14 cellular contexts compared by ENCODE assay signal in the genomic region with DNA sequence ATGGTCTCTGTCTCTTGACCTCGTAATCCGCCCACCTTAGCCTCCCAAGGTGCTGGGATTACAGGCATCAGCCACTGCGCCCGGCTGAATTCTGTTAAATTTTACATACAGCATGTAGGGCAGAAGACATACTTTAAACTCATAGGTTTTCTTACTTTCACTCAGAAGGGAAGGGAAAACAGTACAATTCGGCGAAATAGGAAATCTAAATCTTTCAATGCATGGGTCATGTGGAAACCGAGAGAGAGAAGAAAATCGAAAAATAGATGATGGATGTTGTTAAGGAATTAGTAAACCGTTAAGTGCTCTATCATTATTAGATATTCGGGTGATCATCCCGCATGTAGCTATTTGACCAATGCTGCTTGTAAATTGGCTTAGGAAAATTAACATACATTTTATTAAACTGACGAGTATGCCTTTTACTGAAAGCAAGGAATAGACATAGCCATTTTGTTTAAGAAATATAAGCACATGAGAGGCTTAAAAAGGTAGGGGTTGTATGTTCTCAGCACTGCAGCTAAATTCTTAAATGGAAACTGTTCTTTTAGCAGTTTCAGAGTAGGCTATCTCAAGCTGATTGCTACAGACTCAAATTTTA.
DNase-seq lines count a peak whose midpoint lies in the region; ATAC-seq and TF ChIP-seq lines count a peak whose summit lies in the region.
"Had no signal": no experiment of that assay in that cellular context is flagged by ENCODE, and none has a peak within 500 bp of the region (broad histone marks: within the 10 kb centered on the region; RNA-seq: fewer than 3 reads in every experiment).

No MANE protein-coding gene starts in this region.

- no peaks in the 10 kb centered on the region for H3K36me3 ChIP-seq in HCT116 (ENCODE audit: control insufficient read depth in 1 of 2, insufficient read depth in 2 of 2, low read length in 2 of 2)
- H3K36me3 ChIP-seq in skeletal muscle satellite cell (ENCODE audit: insufficient read depth, low read length) = no peaks in the 10 kb centered on the region

- H3K4me2 ChIP-seq in HCT116 (ENCODE audit: low read length) = peak overlapping the region; percentile 78
- H3K4me2 ChIP-seq in skeletal muscle satellite cell (ENCODE audit: low read length) = peak overlapping the region; percentile 76

- no peak for TF ChIP-seq RAD21 in HCT116 (IDR thresholded peaks at IDR 0.05; ENCODE audit: low read depth)

- POLR2A ChIA-PET in HCT116 (lab: Charles Lee) = interaction anchor here (1.5 kb wide), 1 partner anchor 26 kb away, joined by 3 read pairs; no protein-coding TSS in a partner anchor

- H3K9me2 ChIP-seq in HCT116 (ENCODE audit: insufficient read depth) = no peaks in the 10 kb centered on the region

- no peak overlapping the region for H3K4me3 Mint-ChIP-seq in mesothelial cell of epicardium
- H3K4me3 Mint-ChIP-seq: activated CD4-positive, alpha-beta memory T cell treated with anti-CD3 and anti-CD28 coated beads for 36 hours; CD4-positive, CD25-positive, alpha-beta regulatory T cell; stimulated activated naive CD8-positive, alpha-beta T cell treated with anti-CD3 and anti-CD28 coated beads, Interleukin-15, amount 100 ng/mL, for 72 hours had no signal

- peak overlapping the region; percentile 98 for H2AFZ ChIP-seq in HCT116 (ENCODE audit: low read depth, low read length, poor library complexity, severe bottlenecking)

- H3K27ac Mint-ChIP-seq in activated naive CD4-positive, alpha-beta T cell treated with anti-CD3 and anti-CD28 coated beads, Interleukin-2, amount 50 U/mL, for 72 hours = no peak overlapping the region
- no peak overlapping the region for H3K27ac Mint-ChIP-seq in mesothelial cell of epicardium
- H3K27ac Mint-ChIP-seq: activated CD4-positive, alpha-beta memory T cell treated with anti-CD3 and anti-CD28 coated beads for 36 hours; CD4-positive, CD25-positive, alpha-beta regulatory T cell; stimulated activated naive CD8-positive, alpha-beta T cell treated with anti-CD3 and anti-CD28 coated beads, Interleukin-15, amount 100 ng/mL, for 72 hours had no signal

- intact Hi-C loops in HCT116 (cut with micrococcal nuclease) = no loop called here

- peak overlapping the region; percentile 4; the same call in 1 of the 2 replicates for H3K27ac ChIP-seq in HCT116 (ENCODE audit: low read depth, low read length)
- H3K27ac ChIP-seq: foreskin keratinocyte had no signal

- H3K36me3 Mint-ChIP-seq in activated naive CD4-positive, alpha-beta T cell treated with anti-CD3 and anti-CD28 coated beads, Interleukin-2, amount 50 U/mL, for 72 hours = no peaks in the 10 kb centered on the region
- no peaks in the 10 kb centered on the region for H3K36me3 Mint-ChIP-seq in mesothelial cell of epicardium
- H3K36me3 Mint-ChIP-seq: activated CD4-positive, alpha-beta memory T cell treated with anti-CD3 and anti-CD28 coated beads for 36 hours; CD4-positive, CD25-positive, alpha-beta regulatory T cell had no signal

- TF ChIP-seq POLR2A in HCT116 (IDR thresholded peaks at IDR 0.05; ENCODE audit: borderline replicate concordance, extremely low read depth, insufficient read depth, insufficient read length) = no peak

- H3K9ac ChIP-seq in HCT116 (ENCODE audit: low read length) (peak overlapping the region; percentile 29; the same call in 1 of the 2 replicates), skeletal muscle satellite cell (ENCODE audit: low read depth, low read length) (peak overlapping the region; percentile 66)

- TF ChIP-seq CTCF in HCT116 (IDR thresholded peaks at IDR 0.05 in 2 of 3, conservative IDR thresholded peaks at IDR 0.05 in 1 of 3; ENCODE audit: borderline replicate concordance in 1 of 3, insufficient read depth in 1 of 3, low read depth in 2 of 3, low read length in 2 of 3) (no peak), epithelial cell of proximal tubule (conservative IDR thresholded peaks at IDR 0.05; ENCODE audit: low read depth, low read length) (no peak), mesothelial cell of epicardium (IDR thresholded peaks at IDR 0.05; ENCODE audit: unreplicated experiment) (no peak)

- H3K4me1 ChIP-seq in HCT116 (ENCODE audit: control insufficient read depth in 1 of 2, insufficient read depth in 2 of 2, low read length in 2 of 2) (peaks cover 14 to 34% of the 10 kb centered on the region in 2 experiments; a peak in 3 of 4 replicates), skeletal muscle satellite cell (ENCODE audit: control insufficient read depth, insufficient read depth, low read length) (peaks cover 64% of the 10 kb centered on the region)
- H3K4me1 ChIP-seq: foreskin keratinocyte had no signal

- peaks cover 29% of the 10 kb centered on the region for H3K4me1 Mint-ChIP-seq in mesothelial cell of epicardium
- H3K4me1 Mint-ChIP-seq: CD4-positive, CD25-positive, alpha-beta regulatory T cell; stimulated activated naive CD8-positive, alpha-beta T cell treated with anti-CD3 and anti-CD28 coated beads, Interleukin-15, amount 100 ng/mL, for 72 hours had no signal

- CTCF ChIA-PET in HCT116 (lab: Charles Lee) = interaction anchor here (3.9 kb wide), 1 partner anchor 20 kb away, joined by 16 read pairs; no protein-coding TSS in a partner anchor

- H3K27me3 Mint-ChIP-seq in mesothelial cell of epicardium (ENCODE audit: low read depth) = no peaks in the 10 kb centered on the region
- H3K27me3 Mint-ChIP-seq: CD4-positive, CD25-positive, alpha-beta regulatory T cell; stimulated activated naive CD8-positive, alpha-beta T cell treated with anti-CD3 and anti-CD28 coated beads, Interleukin-15, amount 100 ng/mL, for 72 hours had no signal

- H3K9me3 ChIP-seq in HCT116 (ENCODE audit: control insufficient read depth in 1 of 2, insufficient read depth in 1 of 2, low read depth in 1 of 2, low read length in 2 of 2) (no peaks in the 10 kb centered on the region), skeletal muscle satellite cell (replicated peaks; ENCODE audit: low read length) (no peaks in the 10 kb centered on the region)

- DNase-seq in HCT116 (ENCODE audit: low read depth, low spot score) = no peak
- no peak for DNase-seq in epithelial cell of proximal tubule (ENCODE audit: low read depth)
- DNase-seq in activated naive CD4-positive, alpha-beta T cell treated with anti-CD3 and anti-CD28 coated beads, Interleukin-2, amount 50 U/mL, for 72 hours (ENCODE audit: low spot score in 2 of 2) = no peak
- DNase-seq in mesothelial cell of epicardium (ENCODE audit: low spot score in 2 of 2, unreplicated experiment in 2 of 2) = no peak
- DNase-seq: CD4-positive, CD25-positive, alpha-beta regulatory T cell; effector memory CD4-positive, alpha-beta T cell; foreskin keratinocyte; KBM-7; stimulated activated naive CD8-positive, alpha-beta T cell treated with anti-CD3 and anti-CD28 coated beads, Interleukin-15, amount 100 ng/mL, for 72 hours had no signal

- peak overlapping the region; percentile 4 to 49; a peak in 3 of 4 replicates for H3K4me3 ChIP-seq in HCT116 (replicated peaks in 1 of 2; ENCODE audit: low read depth in 1 of 2, low read length in 2 of 2)
- peak overlapping the region; percentile 5 for H3K4me3 ChIP-seq in epithelial cell of proximal tubule (ENCODE audit: low read depth, low read length)
- peak overlapping the region; percentile 52 for H3K4me3 ChIP-seq in skeletal muscle satellite cell (ENCODE audit: low read length)

- RAD21 ChIA-PET in HCT116 (lab: Charles Lee; ENCODE audit: low non-redundant PET in 1 of 2, low total read pairs in 2 of 2, uncharacterized antibody in 2 of 2, unreplicated experiment in 2 of 2) = no interaction called here

- H4K20me1 ChIP-seq in HCT116 (ENCODE audit: insufficient read depth) = no peaks in the 10 kb centered on the region

- no TSS peak for BruUV-seq in HCT116 (replicated peaks; lab: Mats Ljungman, UMichigan)

- ATAC-seq in HCT116 (peak; percentile 30; the same call in 1 of the 2 replicates), SK-N-SH treated with all-trans-retinoic acid at 6 μM for 48 hours (peak; percentile 12), GM21390 (IDR thresholded peaks at IDR 0.05; ENCODE audit: unreplicated experiment) (no peak), GM19035 (IDR thresholded peaks at IDR 0.05; ENCODE audit: unreplicated experiment) (no peak)
- ATAC-seq in activated naive CD4-positive, alpha-beta T cell treated with anti-CD3 and anti-CD28 coated beads, Interleukin-2, amount 50 U/mL, for 72 hours = no peak
- ATAC-seq: foreskin keratinocyte had no signal

- no peaks in the 10 kb centered on the region for H3K9me3 Mint-ChIP-seq in activated naive CD4-positive, alpha-beta T cell treated with anti-CD3 and anti-CD28 coated beads, Interleukin-2, amount 50 U/mL, for 72 hours
- no peaks in the 10 kb centered on the region for H3K9me3 Mint-ChIP-seq in mesothelial cell of epicardium
- H3K9me3 Mint-ChIP-seq: activated CD4-positive, alpha-beta memory T cell treated with anti-CD3 and anti-CD28 coated beads for 36 hours; CD4-positive, CD25-positive, alpha-beta regulatory T cell; stimulated activated naive CD8-positive, alpha-beta T cell treated with anti-CD3 and anti-CD28 coated beads, Interleukin-15, amount 100 ng/mL, for 72 hours had no signal

- H3K27me3 ChIP-seq in HCT116 (ENCODE audit: insufficient read depth, low read length) = no peaks in the 10 kb centered on the region
- H3K27me3 ChIP-seq in skeletal muscle satellite cell (ENCODE audit: control insufficient read depth, insufficient read depth, low read length) = no peaks in the 10 kb centered on the region
- H3K27me3 ChIP-seq: foreskin keratinocyte had no signal

- no peaks in the 10 kb centered on the region for H3K79me2 ChIP-seq in HCT116 (ENCODE audit: insufficient read depth, low read length)

TF ChIP-seq in HCT116, 20 proteins besides CTCF, POLR2A, EP300 and RAD21:
- TF ChIP-seq SRF (IDR thresholded peaks at IDR 0.05; ENCODE audit: low read depth) (no peak), SIN3A (IDR thresholded peaks at IDR 0.05; ENCODE audit: low read depth) (0 out of 2 replicates have a peak, but pooled peaks have one; percentile 25)
- TF ChIP-seq, protein P1, sequence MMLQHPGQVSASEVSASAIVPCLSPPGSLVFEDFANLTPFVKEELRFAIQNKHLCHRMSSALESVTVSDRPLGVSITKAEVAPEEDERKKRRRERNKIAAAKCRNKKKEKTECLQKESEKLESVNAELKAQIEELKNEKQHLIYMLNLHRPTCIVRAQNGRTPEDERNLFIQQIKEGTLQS (IDR thresholded peaks at IDR 0.05) = no peak

TF ChIP-seq in SK-N-SH treated with all-trans-retinoic acid at 6 μM for 48 hours, 23 proteins besides CTCF, POLR2A, EP300 and RAD21:
- no peak for TF ChIP-seq SNAI2 (CRISPR knock-in tag; IDR thresholded peaks at IDR 0.05)
- no peak for TF ChIP-seq ZC3H10 (CRISPR knock-in tag; IDR thresholded peaks at IDR 0.05)

Comparison
In these comparisons a context has a peak if more than half of its experiments do, and no peak if none do; other contexts are left out.
1. ATAC-seq: peak in HCT116 (single experiment) and SK-N-SH treated with all-trans-retinoic acid at 6 μM for 48 hours (single experiment); none in activated naive CD4-positive, alpha-beta T cell treated with anti-CD3 and anti-CD28 coated beads, Interleukin-2, amount 50 U/mL, for 72 hours (0 of 2), GM21390 (single experiment) and GM19035 (single experiment).
2. Peak in every context shown above with its lines, with median percentiles within 50 percentile points of each other: H3K4me3 ChIP-seq.